Comparison of ENCODE assay signal across 10 cellular contexts in the genomic region with DNA sequence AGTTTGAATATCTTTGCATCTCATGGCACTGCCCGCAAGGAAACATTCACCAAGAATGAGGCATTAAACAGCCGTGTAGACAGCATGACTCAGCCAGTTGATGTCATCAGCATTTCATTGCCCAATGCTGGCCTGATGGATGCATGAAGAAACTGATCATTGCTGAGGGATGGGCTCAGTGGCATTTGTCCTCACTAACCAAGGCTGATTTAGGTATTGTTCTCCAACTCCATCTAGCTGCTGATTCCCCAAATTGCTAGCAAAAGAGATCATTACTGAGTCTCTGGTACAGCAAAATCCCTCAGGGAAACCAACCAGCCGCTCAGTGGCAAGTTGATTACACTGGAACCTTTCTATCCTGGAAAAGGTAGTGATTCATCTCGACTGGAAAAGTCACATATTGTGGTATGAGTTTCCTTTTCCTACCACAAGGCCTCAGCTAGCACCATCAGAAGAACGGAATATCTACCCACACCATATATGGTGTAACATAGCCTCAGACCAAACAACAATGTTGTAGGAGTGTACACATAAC.
DNase-seq lines count a peak whose midpoint lies in the region; ATAC-seq and TF ChIP-seq lines count a peak whose summit lies in the region.
"Had no signal": no experiment of that assay in that cellular context is flagged by ENCODE, and none has a peak within 500 bp of the region (broad histone marks: within the 10 kb centered on the region; RNA-seq: fewer than 3 reads in every experiment).

No MANE protein-coding gene starts in this region.

- H3K27me3 Mint-ChIP-seq in GM23338 (ENCODE audit: insufficient read depth, low read depth, poor library complexity) (peaks cover 4% of the 10 kb centered on the region), chondrocyte (ENCODE audit: low read depth) (no peaks in the 10 kb centered on the region)
- H3K27me3 Mint-ChIP-seq: activated CD4-positive, alpha-beta memory T cell treated with anti-CD3 and anti-CD28 coated beads for 36 hours had no signal

- H3K4me1 Mint-ChIP-seq in GM23338 = peaks cover 6% of the 10 kb centered on the region
- H3K4me1 Mint-ChIP-seq in chondrocyte (ENCODE audit: low read depth) = peaks cover 10% of the 10 kb centered on the region

- H3K4me3 Mint-ChIP-seq in GM23338 (no peak overlapping the region), chondrocyte (ENCODE audit: unreplicated experiment) (no peak overlapping the region)
- H3K4me3 Mint-ChIP-seq: activated CD4-positive, alpha-beta memory T cell treated with anti-CD3 and anti-CD28 coated beads for 36 hours had no signal

- ATAC-seq in GM23338 (peak; percentile 74), HG02981 (IDR thresholded peaks at IDR 0.05; ENCODE audit: unreplicated experiment) (no peak), HG03354 (IDR thresholded peaks at IDR 0.05; ENCODE audit: poor library complexity, severe bottlenecking, unreplicated experiment) (no peak)

- H3K4me3 ChIP-seq in GM23338 = no peak overlapping the region
- no peak overlapping the region for H3K4me3 ChIP-seq in osteoblast (ENCODE audit: insufficient read depth, low read length)
- H3K4me3 ChIP-seq: esophagus squamous epithelium, right atrium auricular region had no signal

- H3K36me3 ChIP-seq in GM23338 (ENCODE audit: insufficient read depth) (no peaks in the 10 kb centered on the region), osteoblast (ENCODE audit: insufficient read depth, low read length) (no peaks in the 10 kb centered on the region)
- H3K36me3 ChIP-seq: esophagus squamous epithelium, right atrium auricular region had no signal

- H4K20me1 ChIP-seq in GM23338 (replicated peaks; ENCODE audit: insufficient read depth) = no peaks in the 10 kb centered on the region
- H4K20me1 ChIP-seq in osteoblast (ENCODE audit: insufficient read depth, low read length) = no peaks in the 10 kb centered on the region

- H3K36me3 Mint-ChIP-seq in GM23338 (ENCODE audit: low read depth) (no peaks in the 10 kb centered on the region), chondrocyte (ENCODE audit: low read depth) (no peaks in the 10 kb centered on the region)
- H3K36me3 Mint-ChIP-seq: activated CD4-positive, alpha-beta memory T cell treated with anti-CD3 and anti-CD28 coated beads for 36 hours had no signal

- H3K27me3 ChIP-seq in GM23338 (ENCODE audit: insufficient read depth) (no peaks in the 10 kb centered on the region), osteoblast (ENCODE audit: insufficient read depth, low read length) (no peaks in the 10 kb centered on the region)
- H3K27me3 ChIP-seq: esophagus squamous epithelium, right atrium auricular region had no signal

- TF ChIP-seq CTCF in GM23338 (conservative IDR thresholded peaks at IDR 0.05; ENCODE audit: low read depth in 2 of 2) (peak; percentile 33 to 71), chondrocyte (IDR thresholded peaks at IDR 0.05) (peak; percentile 70), osteoblast (IDR thresholded peaks at IDR 0.05; ENCODE audit: extremely low read depth, low read depth, low read length) (peak; percentile 81)

- H3K9me3 ChIP-seq in osteoblast (ENCODE audit: low read depth, low read length) = no peaks in the 10 kb centered on the region
- H3K9me3 ChIP-seq: esophagus squamous epithelium, right atrium auricular region had no signal

- H3K27ac ChIP-seq in GM23338 (ENCODE audit: low read depth) = no peak overlapping the region
- H3K27ac ChIP-seq in osteoblast (ENCODE audit: low read depth, low read length) = peak overlapping the region; percentile 94
- H3K27ac ChIP-seq in substantia nigra (ENCODE audit: low read depth, low read length, poor library complexity, severe bottlenecking) = no peak overlapping the region
- H3K27ac ChIP-seq: esophagus squamous epithelium, right atrium auricular region had no signal

- peak; percentile 56 for DNase-seq in GM23338 (ENCODE audit: low spot score)
- peak; percentile 12 for DNase-seq in NCI-H446 treated with DMSO at 0.1 percent for 48 hours (lab: John Stamatoyannopoulos, UW)
- DNase-seq in chondrocyte (ENCODE audit: low spot score) = no peak
- DNase-seq in osteoblast (ENCODE audit: insufficient read length, low spot score, missing footprints) = peak; percentile 71
- DNase-seq in substantia nigra (lab: John Stamatoyannopoulos, UW) = no peak
- DNase-seq: activated CD4-positive, alpha-beta memory T cell treated with anti-CD3 and anti-CD28 coated beads for 36 hours; esophagus squamous epithelium had no signal

- H3K79me2 ChIP-seq in GM23338 (replicated peaks; ENCODE audit: insufficient read depth) (no peaks in the 10 kb centered on the region), osteoblast (ENCODE audit: insufficient read depth, low read length) (no peaks in the 10 kb centered on the region)

- peak overlapping the region; percentile 6; the same call in 1 of the 2 replicates for H3K27ac Mint-ChIP-seq in GM23338
- H3K27ac Mint-ChIP-seq in chondrocyte (ENCODE audit: unreplicated experiment) = peak overlapping the region; percentile 62
- H3K27ac Mint-ChIP-seq: activated CD4-positive, alpha-beta memory T cell treated with anti-CD3 and anti-CD28 coated beads for 36 hours had no signal

- no peak overlapping the region for H2AFZ ChIP-seq in GM23338
- no peak overlapping the region for H2AFZ ChIP-seq in osteoblast (ENCODE audit: low read length)

- no peaks in the 10 kb centered on the region for H3K9me3 Mint-ChIP-seq in GM23338
- H3K9me3 Mint-ChIP-seq in chondrocyte (ENCODE audit: low read depth) = no peaks in the 10 kb centered on the region
- H3K9me3 Mint-ChIP-seq: activated CD4-positive, alpha-beta memory T cell treated with anti-CD3 and anti-CD28 coated beads for 36 hours had no signal

- no peaks in the 10 kb centered on the region for H3F3A ChIP-seq in GM23338 (replicated peaks; ENCODE audit: low read depth)

- H3K4me1 ChIP-seq in GM23338 (ENCODE audit: insufficient read depth) (peaks cover 3% of the 10 kb centered on the region; the same call in 1 of the 2 replicates), osteoblast (ENCODE audit: insufficient read depth, low read length) (peaks cover 14% of the 10 kb centered on the region)
- H3K4me1 ChIP-seq: esophagus squamous epithelium, right atrium auricular region had no signal

- H3K4me2 ChIP-seq in GM23338 = no peak overlapping the region
- peak overlapping the region; percentile 41 for H3K4me2 ChIP-seq in osteoblast (ENCODE audit: insufficient read depth, low read length)

- H3K9me2 ChIP-seq in GM23338 (ENCODE audit: insufficient read depth) = peaks cover 6% of the 10 kb centered on the region; the same call in 1 of the 2 replicates

TF ChIP-seq in GM23338, 12 proteins besides CTCF, POLR2A, EP300 and RAD21 (continues in another document):
- TF ChIP-seq ZNF331 (CRISPR knock-in tag; IDR thresholded peaks at IDR 0.05; ENCODE audit: low read depth) = no peak
- TF ChIP-seq, protein P1, sequence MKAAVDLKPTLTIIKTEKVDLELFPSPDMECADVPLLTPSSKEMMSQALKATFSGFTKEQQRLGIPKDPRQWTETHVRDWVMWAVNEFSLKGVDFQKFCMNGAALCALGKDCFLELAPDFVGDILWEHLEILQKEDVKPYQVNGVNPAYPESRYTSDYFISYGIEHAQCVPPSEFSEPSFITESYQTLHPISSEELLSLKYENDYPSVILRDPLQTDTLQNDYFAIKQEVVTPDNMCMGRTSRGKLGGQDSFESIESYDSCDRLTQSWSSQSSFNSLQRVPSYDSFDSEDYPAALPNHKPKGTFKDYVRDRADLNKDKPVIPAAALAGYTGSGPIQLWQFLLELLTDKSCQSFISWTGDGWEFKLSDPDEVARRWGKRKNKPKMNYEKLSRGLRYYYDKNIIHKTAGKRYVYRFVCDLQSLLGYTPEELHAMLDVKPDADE (IDR thresholded peaks at IDR 0.05) = no peak
- TF ChIP-seq EZH2phosphoT487 (IDR thresholded peaks at IDR 0.05; ENCODE audit: unreplicated experiment) = no peak

Comparison
In these comparisons a context has a peak if more than half of its experiments do, and no peak if none do; other contexts are left out.
1. DNase-seq: peak in GM23338 (single experiment), NCI-H446 treated with DMSO at 0.1 percent for 48 hours (single experiment) and osteoblast (single experiment); none in chondrocyte (single experiment) and substantia nigra (0 of 49).
2. Peak in every context shown above with its lines, with median percentiles within 50 percentile points of each other: CTCF ChIP-seq.